In the genomic region with DNA sequence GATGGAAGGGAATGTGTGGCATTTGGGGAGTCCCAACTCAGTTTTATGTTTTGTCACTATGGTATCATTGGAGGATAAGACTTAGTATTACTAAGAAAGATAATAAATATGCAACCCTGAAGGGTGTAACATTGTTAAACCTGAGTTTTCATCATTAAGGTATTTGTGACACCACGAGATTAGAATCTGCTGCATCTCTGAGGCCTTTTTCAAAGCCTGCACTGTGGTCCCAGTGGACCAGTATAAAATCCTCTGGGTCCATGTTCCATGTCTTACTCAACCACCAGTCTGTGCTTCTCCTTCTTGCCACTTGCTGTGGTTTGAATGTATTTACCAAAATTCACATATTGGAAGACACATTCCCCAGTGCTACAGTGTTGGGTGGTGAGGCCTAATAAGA, we compare ENCODE assay signal across 18 cellular contexts.
"Had no signal": no experiment of that assay in that cellular context is flagged by ENCODE, and none has a peak within 500 bp of the region (broad histone marks: within the 10 kb centered on the region; RNA-seq: fewer than 3 reads in every experiment).

No MANE protein-coding gene starts in this region.

- H3K4me1 ChIP-seq: esophagus muscularis mucosa, gastroesophageal sphincter, neural progenitor cell, pancreas, testis, transverse colon had no signal

- H2AFZ ChIP-seq: neural progenitor cell had no signal

- H3K27me3 ChIP-seq: esophagus muscularis mucosa, gastroesophageal sphincter, neural progenitor cell, pancreas, testis, transverse colon had no signal

- H3K9ac ChIP-seq: neural progenitor cell had no signal

- ATAC-seq: effector memory CD8-positive, alpha-beta T cell; gastroesophageal sphincter; left lobe of liver; natural killer cell treated with Interleukin-12 subunit alpha and Interleukin-12 subunit beta and Interleukin-15 and Interleukin-18, amount 100 ng/mL, for 72 hours; pancreas; right cardiac atrium; stimulated activated naive B cell treated with anti-CD40 and anti-IgM and Interleukin-4, amounts not matched to agents 10 μg/mL and 1 μg/mL and 100 μg/mL, for 72 hours; stimulated activated naive CD8-positive, alpha-beta T cell treated with anti-CD3 and anti-CD28 coated beads, Interleukin-15, amount 100 ng/mL, for 72 hours had no signal

- DNase-seq: effector memory CD8-positive, alpha-beta T cell; foreskin fibroblast; glutamatergic neuron; islet precursor cell; nucleus accumbens; pancreas; right cardiac atrium; stimulated activated CD4-positive, alpha-beta T cell treated with anti-CD3 and anti-CD28 coated beads, Interleukin-4, amount 100 ng/mL, for 24 hours; stimulated activated naive B cell treated with anti-CD40 and anti-IgM and Interleukin-4, amounts not matched to agents 10 μg/mL and 1 μg/mL and 100 μg/mL, for 72 hours; stimulated activated naive CD8-positive, alpha-beta T cell treated with anti-CD3 and anti-CD28 coated beads, Interleukin-15, amount 100 ng/mL, for 72 hours; testis; transverse colon had no signal

- H3K4me2 ChIP-seq: neural progenitor cell had no signal

- H3K36me3 ChIP-seq: esophagus muscularis mucosa, gastroesophageal sphincter, neural progenitor cell, pancreas, transverse colon had no signal

- H3K4me3 ChIP-seq: esophagus muscularis mucosa, gastroesophageal sphincter, neural progenitor cell, pancreas, testis, transverse colon had no signal

- H3K9me3 ChIP-seq: esophagus muscularis mucosa, gastroesophageal sphincter, pancreas, testis, transverse colon had no signal

- H3K27ac ChIP-seq: epithelial cell of prostate, esophagus muscularis mucosa, gastroesophageal sphincter, neural progenitor cell, pancreas, testis, transverse colon had no signal
